Comparison of ENCODE assay signal across 8 cellular contexts in genomic region chr11:1401656-1402221, GRCh38. TPM values are rescaled to one million over a fixed set of nuclear protein-coding genes. Genes with fewer than 3 reads are reported as not detected.
DNase-seq lines count a peak whose midpoint lies in the region; ATAC-seq and TF ChIP-seq lines count a peak whose summit lies in the region.

No MANE protein-coding gene starts in this region.

- CTCF ChIA-PET in activated CD8-positive, alpha-beta memory T cell treated with anti-CD3 and anti-CD28 coated beads, Interleukin-2, amount 10 ng/mL, durations not matched to agents 7 days and 5 days (lab: Charles Lee), result no interaction called here

- H3K4me1 Mint-ChIP-seq in activated CD8-positive, alpha-beta memory T cell treated with anti-CD3 and anti-CD28 coated beads, Interleukin-2, amount 10 ng/mL, durations not matched to agents 7 days and 5 days, result no peaks in the 10 kb centered on the region

- DNase-seq in GM04503 (ENCODE audit: low read depth), result peak; percentile 5
- peak; percentile 80 for DNase-seq in NB4 (ENCODE audit: low read depth)
- peak; percentile 56 for DNase-seq in activated CD8-positive, alpha-beta memory T cell treated with anti-CD3 and anti-CD28 coated beads, Interleukin-2, amount 10 ng/mL, durations not matched to agents 7 days and 5 days
- DNase-seq in fibroblast of the aortic adventitia (ENCODE audit: low read depth), result peak; percentile 60
- peak in 47 of 56 donors; percentile 12 to 83 (median 51) for DNase-seq in nucleus accumbens (lab: John Stamatoyannopoulos, UW)
- DNase-seq in SHP77 (lab: John Stamatoyannopoulos, UW), result no peak
- DNase-seq in NCI-H510A treated with DMSO at 0.1 percent for 48 hours (lab: John Stamatoyannopoulos, UW), result no peak

- TF ChIP-seq CTCF in NB4 (IDR thresholded peaks at IDR 0.05; ENCODE audit: low read depth, low read length) (no peak), fibroblast of the aortic adventitia (IDR thresholded peaks at IDR 0.05; ENCODE audit: insufficient read depth, low read length) (no peak)

- H3K4me3 Mint-ChIP-seq in activated CD8-positive, alpha-beta memory T cell treated with anti-CD3 and anti-CD28 coated beads, Interleukin-2, amount 10 ng/mL, durations not matched to agents 7 days and 5 days, result no peak overlapping the region

- H3K9me3 Mint-ChIP-seq in activated CD8-positive, alpha-beta memory T cell treated with anti-CD3 and anti-CD28 coated beads, Interleukin-2, amount 10 ng/mL, durations not matched to agents 7 days and 5 days (ENCODE audit: low read depth), result no peaks in the 10 kb centered on the region

- no peak overlapping the region for H3K27ac Mint-ChIP-seq in activated CD8-positive, alpha-beta memory T cell treated with anti-CD3 and anti-CD28 coated beads, Interleukin-2, amount 10 ng/mL, durations not matched to agents 7 days and 5 days

- no peak for TF ChIP-seq POLR2A in NB4 (IDR thresholded peaks at IDR 0.05; ENCODE audit: extremely low read depth, insufficient read length)

- H3K27me3 Mint-ChIP-seq in activated CD8-positive, alpha-beta memory T cell treated with anti-CD3 and anti-CD28 coated beads, Interleukin-2, amount 10 ng/mL, durations not matched to agents 7 days and 5 days, result no peaks in the 10 kb centered on the region

- peak; percentile 45 for ATAC-seq in activated CD8-positive, alpha-beta memory T cell treated with anti-CD3 and anti-CD28 coated beads, Interleukin-2, amount 10 ng/mL, durations not matched to agents 7 days and 5 days
- ATAC-seq in HG03354 (IDR thresholded peaks at IDR 0.05; ENCODE audit: poor library complexity, severe bottlenecking, unreplicated experiment), result no peak

- H3K4me3 ChIP-seq in NB4 (ENCODE audit: low read depth, low read length), result no peak overlapping the region
- H3K4me3 ChIP-seq in fibroblast of the aortic adventitia (ENCODE audit: low read depth, low read length), result no peak overlapping the region

- H3K36me3 Mint-ChIP-seq in activated CD8-positive, alpha-beta memory T cell treated with anti-CD3 and anti-CD28 coated beads, Interleukin-2, amount 10 ng/mL, durations not matched to agents 7 days and 5 days, result no peaks in the 10 kb centered on the region

RNA-seq across cellular contexts. Expression of gene BRSK2, which starts 12.0 kb away (rescaled TPM):
- under 1 TPM in 1 of 2 experiments, not detected in 1; 0.40 TPM for total RNA-seq in activated CD8-positive, alpha-beta memory T cell treated with anti-CD3 and anti-CD28 coated beads, Interleukin-2, amount 10 ng/mL, durations not matched to agents 7 days and 5 days
- 0.36 TPM in 1 of 2 replicates, not detected in the other for total RNA-seq in fibroblast of the aortic adventitia (ENCODE audit: low replicate concordance)

Comparison
In these comparisons a context has a peak if more than half of its experiments do, and no peak if none do; other contexts are left out.
1. DNase-seq: peak in GM04503 (single experiment), NB4 (single experiment), activated CD8-positive, alpha-beta memory T cell treated with anti-CD3 and anti-CD28 coated beads, Interleukin-2, amount 10 ng/mL, durations not matched to agents 7 days and 5 days (single experiment), fibroblast of the aortic adventitia (single experiment) and nucleus accumbens (47 of 56); none in SHP77 (0 of 2) and NCI-H510A treated with DMSO at 0.1 percent for 48 hours (single experiment).